In the genomic region with DNA sequence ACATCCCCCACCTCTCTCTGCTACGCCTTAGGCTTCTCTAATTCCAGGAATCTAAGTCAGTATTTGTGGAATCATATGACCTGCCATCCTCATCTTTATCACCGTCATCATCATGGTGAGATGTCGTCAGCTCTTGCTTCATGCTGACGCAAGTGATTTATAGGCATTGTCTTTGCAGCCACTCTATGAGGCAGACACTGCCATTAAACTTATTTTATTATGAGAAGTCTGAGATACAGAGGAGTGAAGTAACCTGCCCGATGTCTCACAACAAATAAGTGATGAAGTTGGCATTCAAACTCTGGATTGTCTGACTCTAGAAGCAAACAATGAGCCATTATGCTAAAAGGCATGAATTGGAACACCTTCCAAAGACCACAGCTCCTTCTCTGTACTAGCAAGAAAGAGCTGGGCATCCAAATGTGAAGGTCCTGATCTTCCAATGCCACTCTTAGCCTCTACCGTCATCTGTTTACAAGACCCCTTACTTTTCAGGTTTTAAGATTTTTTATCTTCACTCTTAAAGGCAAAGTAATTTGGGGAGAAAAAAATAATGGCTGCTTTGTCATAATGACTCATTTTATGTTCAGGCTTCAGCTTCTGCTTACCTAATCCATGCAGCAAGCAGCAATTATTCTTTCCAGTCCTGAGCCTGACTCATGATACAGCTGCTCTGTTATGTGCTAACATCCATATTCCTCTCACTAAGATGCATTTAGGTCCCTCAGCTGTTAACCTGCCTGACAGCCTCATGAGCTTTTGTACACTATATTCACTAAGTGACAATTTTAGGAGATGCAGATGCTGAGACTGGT, we compare ENCODE assay signal across 10 cellular contexts.
DNase-seq lines count a peak whose midpoint lies in the region; TF ChIP-seq lines count a peak whose summit lies in the region.
"Had no signal": no experiment of that assay in that cellular context is flagged by ENCODE, and none has a peak within 500 bp of the region (broad histone marks: within the 10 kb centered on the region; RNA-seq: fewer than 3 reads in every experiment).

No MANE protein-coding gene starts in this region.

- H3K4me3 ChIP-seq in fibroblast of the aortic adventitia (ENCODE audit: low read depth, low read length) (no peak overlapping the region), tibial artery (no peak overlapping the region)
- H3K4me3 ChIP-seq: lung had no signal

- peaks cover 0 to 10% (median 2%) of the 10 kb centered on the region in 4 donors for H3K4me1 ChIP-seq in tibial artery

- POLR2A ChIA-PET in HEK293T (lab: Yijun Ruan, JAX), result interaction anchor here (0.8 kb wide), 1 partner anchor 114 kb away, joined by 3 read pairs; a partner anchor contains a TSS

- H3K36me3 ChIP-seq in tibial artery, result no peaks in the 10 kb centered on the region

- no peaks in the 10 kb centered on the region for H3K9me3 ChIP-seq in tibial artery

- no peaks in the 10 kb centered on the region for H3K27me3 ChIP-seq in tibial artery

- intact Hi-C loops in tibial artery (cut with DNase I; ENCODE audit: low total_unique reads), result no loop called here

- CTCF ChIA-PET in HEK293T (lab: Yijun Ruan, JAX), result interaction anchor here (0.6 to 1.0 kb wide), 2 partner anchors 63 to 943 kb away, joined by 3 read pairs; no protein-coding TSS in a partner anchor

- peak; percentile 31 for DNase-seq in HEK293T (ENCODE audit: extremely low spot score)
- peak; percentile 65 for DNase-seq in SHP77 treated with DMSO at 0.1 percent for 48 hours (lab: John Stamatoyannopoulos, UW)
- DNase-seq in fibroblast of the aortic adventitia (ENCODE audit: low read depth), result peak; percentile 88
- peak in 1 of 49 donors; percentile 34 for DNase-seq in substantia nigra (lab: John Stamatoyannopoulos, UW)
- no peak for DNase-seq in NCI-H2081 treated with DMSO at 0.1 percent for 48 hours (lab: John Stamatoyannopoulos, UW)
- no peak for DNase-seq in tibial artery
- DNase-seq in GM20000 (ENCODE audit: low spot score), result no peak
- DNase-seq in NCI-H345 treated with DMSO at 0.1 percent for 48 hours (lab: John Stamatoyannopoulos, UW; ENCODE audit: unreplicated experiment), result no peak

- TF ChIP-seq CTCF in fibroblast of the aortic adventitia (IDR thresholded peaks at IDR 0.05; ENCODE audit: insufficient read depth, low read length) (no peak), tibial artery (IDR thresholded peaks at IDR 0.05) (no peak), GM20000 (IDR thresholded peaks at IDR 0.05; ENCODE audit: extremely low read depth, missing control alignments) (no peak)

- peak overlapping the region; percentile 85 for H3K27ac ChIP-seq in substantia nigra (ENCODE audit: low read depth, low read length, poor library complexity, severe bottlenecking)
- no peak overlapping the region for H3K27ac ChIP-seq in tibial artery
- H3K27ac ChIP-seq: HL-60 had no signal

TF ChIP-seq in HEK293T, 16 proteins besides CTCF, POLR2A, EP300 and RAD21:
- TF ChIP-seq SP1 (IDR thresholded peaks at IDR 0.05) (no peak), FOXA1 (IDR thresholded peaks at IDR 0.05) (no peak), FOXK2 (IDR thresholded peaks at IDR 0.05) (no peak), ELF4 (IDR thresholded peaks at IDR 0.05) (no peak), LEF1 (IDR thresholded peaks at IDR 0.05; ENCODE audit: borderline replicate concordance) (no peak), L3MBTL2 (conservative IDR thresholded peaks at IDR 0.05) (no peak), SUZ12 (IDR thresholded peaks at IDR 0.05) (no peak), CTBP1 (IDR thresholded peaks at IDR 0.05; ENCODE audit: borderline replicate concordance) (0 out of 2 replicates have a peak, but pooled peaks have one; percentile 39)
- TF ChIP-seq, protein P1, sequence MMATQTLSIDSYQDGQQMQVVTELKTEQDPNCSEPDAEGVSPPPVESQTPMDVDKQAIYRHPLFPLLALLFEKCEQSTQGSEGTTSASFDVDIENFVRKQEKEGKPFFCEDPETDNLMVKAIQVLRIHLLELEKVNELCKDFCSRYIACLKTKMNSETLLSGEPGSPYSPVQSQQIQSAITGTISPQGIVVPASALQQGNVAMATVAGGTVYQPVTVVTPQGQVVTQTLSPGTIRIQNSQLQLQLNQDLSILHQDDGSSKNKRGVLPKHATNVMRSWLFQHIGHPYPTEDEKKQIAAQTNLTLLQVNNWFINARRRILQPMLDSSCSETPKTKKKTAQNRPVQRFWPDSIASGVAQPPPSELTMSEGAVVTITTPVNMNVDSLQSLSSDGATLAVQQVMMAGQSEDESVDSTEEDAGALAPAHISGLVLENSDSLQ (IDR thresholded peaks at IDR 0.05), result peak; percentile 93

Comparison
In these comparisons a context has a peak if more than half of its experiments do, and no peak if none do; other contexts are left out.
1. DNase-seq: peak in HEK293T (single experiment), SHP77 treated with DMSO at 0.1 percent for 48 hours (single experiment) and fibroblast of the aortic adventitia (single experiment); none in NCI-H2081 treated with DMSO at 0.1 percent for 48 hours (single experiment), tibial artery (0 of 2), GM20000 (single experiment) and NCI-H345 treated with DMSO at 0.1 percent for 48 hours (single experiment).